Comparison of ENCODE assay signal across 18 cellular contexts in genomic region chr19:15114153-15114540, GRCh38. TPM values are rescaled to one million over a fixed set of nuclear protein-coding genes. Genes with fewer than 3 reads are reported as not detected.
A peak's percentile ranks its signal among the peaks of the same experiment; 100 is the strongest.
DNase-seq lines count a peak whose midpoint lies in the region; ATAC-seq and TF ChIP-seq lines count a peak whose summit lies in the region.
"Had no signal": no experiment of that assay in that cellular context is flagged by ENCODE, and none has a peak within 500 bp of the region (broad histone marks: within the 10 kb centered on the region; RNA-seq: fewer than 3 reads in every experiment).

No MANE protein-coding gene starts in this region.

- H3K4me1 ChIP-seq in A673 (ENCODE audit: insufficient read depth, low read length, poor library complexity, severe bottlenecking) = no peaks in the 10 kb centered on the region

- TF ChIP-seq CTCF in AG04450 (IDR thresholded peaks at IDR 0.05; ENCODE audit: low read depth, low read length) (no peak), chondrocyte (IDR thresholded peaks at IDR 0.05) (no peak), A673 (conservative IDR thresholded peaks at IDR 0.05; ENCODE audit: low read depth, low read length) (no peak)

- H3K9me3 Mint-ChIP-seq in chondrocyte (ENCODE audit: low read depth) = no peaks in the 10 kb centered on the region

- ATAC-seq in left colon (peak; percentile 8), HG02798 (IDR thresholded peaks at IDR 0.05; ENCODE audit: poor library complexity, unreplicated experiment) (no peak)
- ATAC-seq: esophagus mucosa, mucosa of descending colon had no signal

- H3K36me3 ChIP-seq in A673 (ENCODE audit: insufficient read depth, low read length, poor library complexity, severe bottlenecking) = peaks cover 85% of the 10 kb centered on the region

- no TSS peak for BruUV-seq in A673 (replicated peaks; lab: Mats Ljungman, UMichigan)

- intact Hi-C loops in left colon (cut with DNase I, micrococcal nuclease) (no loop called here), A673 (cut with micrococcal nuclease; ENCODE audit: unreplicated experiment) (no loop called here)

- H3K27ac ChIP-seq in AG04450 (ENCODE audit: low read depth, low read length) = peak overlapping the region; percentile 57
- no peak overlapping the region for H3K27ac ChIP-seq in A673 (ENCODE audit: low read depth, low read length, poor library complexity, severe bottlenecking)

- DNase-seq in AG04450 (ENCODE audit: low read depth, low spot score) (no peak), M059J (ENCODE audit: low read depth) (peak; percentile 65), chondrocyte (ENCODE audit: low spot score) (no peak), left colon (no peak), MV-4-11 (lab: John Stamatoyannopoulos, UW) (no peak), A673 (ENCODE audit: low spot score) (no peak), NCI-H1092 treated with DMSO at 0.1 percent for 48 hours (lab: John Stamatoyannopoulos, UW) (no peak)
- DNase-seq: activated CD4-positive, alpha-beta T cell treated with anti-CD3 and anti-CD28 coated beads, Interleukin-2, amount 50 U/mL, for 48 hours; DMS53; mucosa of descending colon; NCI-H1694; NCI-H524; T-helper 9 cell had no signal

- H3K27me3 Mint-ChIP-seq in chondrocyte (ENCODE audit: low read depth) = no peaks in the 10 kb centered on the region
- H3K27me3 Mint-ChIP-seq: progenitor cell of endocrine pancreas had no signal

- H3K27ac Mint-ChIP-seq in chondrocyte (ENCODE audit: unreplicated experiment) = peak overlapping the region; percentile 22

- CTCF ChIA-PET in AG04450 (lab: Charles Lee) = interaction anchor here (0.7 kb wide), 1 partner anchor 130 kb away, joined by 4 read pairs; no protein-coding TSS in a partner anchor
- CTCF ChIA-PET in A673 (lab: Charles Lee) = interaction anchor here (1.1 kb wide), 1 partner anchor 441 kb away, joined by 3 read pairs; no protein-coding TSS in a partner anchor

- H3K36me3 Mint-ChIP-seq in chondrocyte (ENCODE audit: low read depth) = peaks cover 37% of the 10 kb centered on the region

- H3K4me1 Mint-ChIP-seq in chondrocyte (ENCODE audit: low read depth) = peaks cover 12% of the 10 kb centered on the region

- H3K4me3 ChIP-seq in AG04450 (ENCODE audit: low read depth, low read length) = no peak overlapping the region
- no peak overlapping the region for H3K4me3 ChIP-seq in A673 (ENCODE audit: low read depth, low read length, poor library complexity, severe bottlenecking)
- H3K4me3 ChIP-seq: mucosa of descending colon had no signal

- no peak overlapping the region for H3K4me3 Mint-ChIP-seq in chondrocyte (ENCODE audit: unreplicated experiment)

- POLR2A ChIA-PET in AG04450 (lab: Yijun Ruan, JAX) = interaction anchor here (1.5 kb wide), 1 partner anchor 305 kb away, joined by 5 read pairs; the partner anchor contains the start of gene AKAP8L
- POLR2A ChIA-PET in A673 (lab: Charles Lee; ENCODE audit: low non-redundant PET) = no interaction called here

- H3K9me3 ChIP-seq in AG04450 (ENCODE audit: control insufficient read depth, insufficient read depth, low read length) = peaks cover 13% of the 10 kb centered on the region
- H3K9me3 ChIP-seq in A673 (ENCODE audit: low read depth, low read length, poor library complexity, severe bottlenecking) = no peaks in the 10 kb centered on the region
- H3K9me3 ChIP-seq: mucosa of descending colon had no signal

- H3K27me3 ChIP-seq in AG04450 (ENCODE audit: control insufficient read depth, insufficient read depth, low read length) (no peaks in the 10 kb centered on the region), A673 (replicated peaks; ENCODE audit: insufficient read depth, low read depth, low read length, poor library complexity) (no peaks in the 10 kb centered on the region)

RNA-seq across cellular contexts. Expression of gene SYDE1, which starts 6.9 kb away (rescaled TPM):
- 30.3 and 42.3 TPM in 2 replicates for polyA plus RNA-seq in AG04450 (2011; rRNA removed)
- polyA minus RNA-seq in AG04450 (2011; rRNA and poly(A)+ RNA removed) = 29.1 and 38.4 TPM in 2 replicates
- total RNA-seq in M059J (2014; rRNA removed; shearing (Covaris generic)) = 19.7 and 38.3 TPM in 2 replicates
- total RNA-seq in chondrocyte (49.3 to 98.0 TPM (median 96.3 TPM) in 3 replicates), left colon (1 to 10 TPM; 3.6 to 7.5 TPM), A673 (2021) (30.1 and 32.3 TPM in 2 replicates)

RNA-seq across cellular contexts. Expression of gene OR1I1, which starts 32.1 kb away (rescaled TPM):
- not detected in 2 replicates for polyA plus RNA-seq in AG04450 (2011; rRNA removed)
- polyA minus RNA-seq in AG04450 (2011; rRNA and poly(A)+ RNA removed) = not detected in 2 replicates
- total RNA-seq in M059J (2014; rRNA removed; shearing (Covaris generic)) = not detected in 2 replicates
- total RNA-seq in chondrocyte = not detected in 3 replicates
- total RNA-seq in left colon = not detected
- not detected in 2 replicates for total RNA-seq in A673 (2021)
- total RNA-seq: esophagus mucosa, mucosa of descending colon, progenitor cell of endocrine pancreas, urinary bladder had no signal
- polyA plus RNA-seq: BJ, urinary bladder had no signal
